Comparison of ENCODE assay signal across 13 cellular contexts in the genomic region with DNA sequence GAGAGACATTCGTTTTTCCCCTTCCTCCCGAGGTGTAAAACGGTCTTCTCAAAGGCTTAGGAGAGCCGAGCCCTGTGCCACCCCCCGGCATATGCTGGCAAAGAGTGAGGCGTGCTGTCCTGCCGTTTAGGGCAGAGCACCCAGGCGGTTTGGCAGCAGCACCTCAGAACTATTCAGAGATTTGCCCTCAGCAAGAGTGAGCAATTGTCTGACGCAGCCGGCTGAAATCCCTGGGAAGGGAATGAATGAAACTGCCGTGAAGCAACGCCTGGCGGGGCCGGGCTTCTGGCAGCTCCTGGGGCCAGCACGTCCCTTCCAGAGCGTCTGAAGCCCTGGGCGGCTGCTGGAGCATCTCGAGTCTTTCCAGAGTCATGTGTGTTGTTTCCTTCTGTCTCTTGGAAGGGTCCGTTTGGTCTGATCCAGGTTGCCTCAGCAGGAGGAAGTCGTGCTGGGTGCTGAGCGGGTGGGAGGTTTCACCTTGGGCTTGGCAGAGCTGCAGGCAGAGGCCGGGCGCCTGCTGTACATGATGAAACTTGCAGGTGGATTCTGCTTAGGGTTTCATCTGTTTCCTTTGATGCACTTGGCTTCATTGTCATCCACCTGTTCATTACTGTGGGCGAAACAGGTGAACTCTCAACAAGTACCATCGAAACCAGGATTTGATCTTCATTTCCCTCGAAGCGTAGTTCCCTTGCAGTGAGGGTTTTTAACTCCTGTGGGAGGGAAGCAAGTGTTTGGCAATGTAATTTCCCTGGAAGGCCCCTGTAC. TPM values are rescaled to one million over a fixed set of nuclear protein-coding genes. Genes with fewer than 3 reads are reported as not detected.
DNase-seq lines count a peak whose midpoint lies in the region; ATAC-seq and TF ChIP-seq lines count a peak whose summit lies in the region.
"Had no signal": no experiment of that assay in that cellular context is flagged by ENCODE, and none has a peak within 500 bp of the region (broad histone marks: within the 10 kb centered on the region; RNA-seq: fewer than 3 reads in every experiment).

No MANE protein-coding gene starts in this region.

- peaks cover 23% of the 10 kb centered on the region for H3K36me3 ChIP-seq in MG63
- H3K36me3 ChIP-seq in SJCRH30: peaks cover 38% of the 10 kb centered on the region

- no peaks in the 10 kb centered on the region for H3K4me1 ChIP-seq in SJCRH30

- no peak overlapping the region for H3K4me3 Mint-ChIP-seq in natural killer cell
- H3K4me3 Mint-ChIP-seq: immature natural killer cell, WTC11 had no signal

- H3K9me3 ChIP-seq in MG63 (no peaks in the 10 kb centered on the region), SJCRH30 (replicated peaks) (no peaks in the 10 kb centered on the region)

- H3K27me3 ChIP-seq in MG63 (no peaks in the 10 kb centered on the region), SJCRH30 (no peaks in the 10 kb centered on the region)

- H3K27me3 Mint-ChIP-seq in natural killer cell (ENCODE audit: low read depth in 2 of 2): no peaks in the 10 kb centered on the region

- no peaks in the 10 kb centered on the region for H3K9me3 Mint-ChIP-seq in natural killer cell
- H3K9me3 Mint-ChIP-seq: immature natural killer cell, WTC11 had no signal

- ATAC-seq in HG03442 (IDR thresholded peaks at IDR 0.05; ENCODE audit: unreplicated experiment): no peak
- ATAC-seq in natural killer cell: no peak
- ATAC-seq in HG03039 (IDR thresholded peaks at IDR 0.05; ENCODE audit: unreplicated experiment): no peak
- ATAC-seq: K562, WTC11 had no signal

- in situ Hi-C loops in astrocyte of the cerebellum (cut with HindIII; ENCODE audit: low sequenced_read_pairs): no loop called here

- WGBS in lower leg skin, 2 donors: 37 to 41% methylated on average over 27 of the region's 27 CpGs

- peak; percentile 90 for DNase-seq in AG08395 (ENCODE audit: low spot score)
- peak; percentile 97 for DNase-seq in MG63
- peak; percentile 57 for DNase-seq in astrocyte of the cerebellum (ENCODE audit: low read depth)
- peak; percentile 76 to 94 for DNase-seq in lower leg skin (ENCODE audit: low spot score in 2 of 2)
- no peak for DNase-seq in natural killer cell
- no peak for DNase-seq in SJCRH30
- DNase-seq: activated effector memory CD4-positive, alpha-beta T cell treated with anti-CD3 and anti-CD28 coated beads, Interleukin-2, amount 50 U/mL, for 16 hours; effector CD8-positive, alpha-beta T cell; immature natural killer cell had no signal

- H3K4me3 ChIP-seq in MG63 (no peak overlapping the region), astrocyte of the cerebellum (ENCODE audit: low read depth, low read length) (no peak overlapping the region), lower leg skin (ENCODE audit: low read depth, poor library complexity, severe bottlenecking) (no peak overlapping the region), SJCRH30 (no peak overlapping the region)
- H3K4me3 ChIP-seq: K562 had no signal

- TF ChIP-seq POLR2A in lower leg skin (IDR thresholded peaks at IDR 0.05): no peak

- no peak overlapping the region for H3K27ac Mint-ChIP-seq in natural killer cell

- TF ChIP-seq CTCF in astrocyte of the cerebellum (IDR thresholded peaks at IDR 0.05; ENCODE audit: low read depth, low read length, missing control alignments) (no peak), lower leg skin (IDR thresholded peaks at IDR 0.05) (no peak), natural killer cell (IDR thresholded peaks at IDR 0.05) (no peak)

- no peaks in the 10 kb centered on the region for H3K36me3 Mint-ChIP-seq in natural killer cell
- H3K36me3 Mint-ChIP-seq: immature natural killer cell had no signal

- intact Hi-C loops in lower leg skin (cut with DNase I; ENCODE audit: low total_unique reads) (loop anchor here (10.0 kb wide), 2 partner anchors 98 to 128 kb away; no protein-coding TSS in a partner anchor), natural killer cell (cut with micrococcal nuclease) (no loop called here)

- H3K4me1 Mint-ChIP-seq in natural killer cell: peaks cover 15 to 30% of the 10 kb centered on the region in 2 donors
- H3K4me1 Mint-ChIP-seq: WTC11 had no signal

- H3K27ac ChIP-seq in SJCRH30: no peak overlapping the region

RNA-seq across cellular contexts. Expression of a gene that starts 35.4 kb away (rescaled TPM):
- total RNA-seq in MG63 (2014; rRNA removed; shearing (Covaris generic); ENCODE audit: low replicate concordance): 45.7 and 73.6 TPM in 2 replicates
- 10 to 100 TPM; 38.7 to 73.4 (median 51.5) TPM for total RNA-seq in lower leg skin
- 100 to 1,000 TPM in 2 of 3 donors, 10 to 100 TPM in 1; 92.0 to 149 (median 132) TPM for total RNA-seq in natural killer cell
- total RNA-seq in SJCRH30 (2014; rRNA removed; shearing (Covaris generic)): 172 and 181 TPM in 2 replicates

RNA-seq across cellular contexts. Expression of a gene that starts 51.9 kb away (rescaled TPM):
- total RNA-seq in MG63 (2014; rRNA removed; shearing (Covaris generic); ENCODE audit: low replicate concordance): not detected in 2 replicates
- total RNA-seq in lower leg skin (1 to 10 TPM; 1.4 to 4.8 (median 3.3) TPM), natural killer cell (1 to 10 TPM; 4.9 to 6.1 (median 5.5) TPM)
- total RNA-seq in SJCRH30 (2014; rRNA removed; shearing (Covaris generic)): 0.79 and 2.1 TPM in 2 replicates

RNA-seq across cellular contexts. Expression of a gene that starts 52.6 kb away (rescaled TPM):
- total RNA-seq in MG63 (2014; rRNA removed; shearing (Covaris generic); ENCODE audit: low replicate concordance): not detected in 2 replicates
- total RNA-seq in lower leg skin (100 to 1,000 TPM; 202 to 426 (median 294) TPM), natural killer cell (not detected)
- total RNA-seq in SJCRH30 (2014; rRNA removed; shearing (Covaris generic)): not detected in 2 replicates
- total RNA-seq: K562 had no signal

Comparison
In these comparisons a context has a peak if more than half of its experiments do, and no peak if none do; other contexts are left out.
1. DNase-seq: peak in AG08395 (single experiment), MG63 (single experiment), astrocyte of the cerebellum (single experiment) and lower leg skin (2 of 2); none in natural killer cell (single experiment) and SJCRH30 (0 of 2).
2. RNA of a gene that starts 52.6 kb away (total RNA-seq): 202 to 426 TPM in lower leg skin; not detected in MG63, not detected in natural killer cell and not detected in SJCRH30; every median in the first group is over 100 times any median in the second.